1 cellular context compared by ENCODE assay signal in the genomic region with DNA sequence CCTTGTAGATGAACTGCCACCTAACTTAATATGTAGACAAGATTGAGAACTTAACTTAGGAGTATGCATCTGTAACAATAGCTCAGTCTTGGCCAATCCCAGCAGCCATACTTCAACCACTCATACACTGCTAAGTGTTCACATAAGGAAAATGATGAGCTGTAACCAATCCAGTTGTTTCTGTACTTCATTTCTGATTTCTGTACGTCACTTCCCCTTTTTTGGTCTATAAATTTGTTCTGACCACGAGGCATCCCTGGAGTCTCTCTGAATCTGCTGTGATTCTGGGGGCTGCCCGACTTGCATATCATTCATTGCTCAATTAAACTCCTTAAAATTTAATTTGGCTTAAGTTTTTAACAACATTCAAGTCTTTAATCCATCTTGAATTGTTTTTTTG.
TF ChIP-seq lines count a peak whose summit lies in the region.

No MANE protein-coding gene starts in this region.

TF ChIP-seq in K562, 482 proteins besides CTCF, POLR2A, EP300 and RAD21:
- TF ChIP-seq SPI1 (IDR thresholded peaks at IDR 0.05; ENCODE audit: borderline replicate concordance, low read depth, low read length) (peak; percentile 58; the same call in 1 of the 2 replicates), RCOR1 (IDR thresholded peaks at IDR 0.05; ENCODE audit: borderline replicate concordance in 1 of 2, low read depth in 2 of 2, low read length in 2 of 2) (no peak)
TF ChIP-seq in K562: peak in this region for 1.
